Comparison of ENCODE assay signal across 15 cellular contexts in genomic region chr10:77702166-77702565, GRCh38.
DNase-seq lines count a peak whose midpoint lies in the region; ATAC-seq, FAIRE-seq and TF ChIP-seq lines count a peak whose summit lies in the region.
"Had no signal": no experiment of that assay in that cellular context is flagged by ENCODE, and none has a peak within 500 bp of the region (broad histone marks: within the 10 kb centered on the region; RNA-seq: fewer than 3 reads in every experiment).

No MANE protein-coding gene starts in this region.

- H3K9me3 Mint-ChIP-seq in activated CD4-positive, alpha-beta T cell treated with anti-CD3 and anti-CD28 coated beads for 36 hours (ENCODE audit: low read depth) = no peaks in the 10 kb centered on the region
- H3K9me3 Mint-ChIP-seq: activated naive CD4-positive, alpha-beta T cell treated with anti-CD3 and anti-CD28 coated beads, Interleukin-2, amount 10 ng/mL, durations not matched to agents 7 days and 5 days; endodermal cell had no signal

- H3K4me3 Mint-ChIP-seq in activated CD4-positive, alpha-beta T cell treated with anti-CD3 and anti-CD28 coated beads for 36 hours = no peak overlapping the region
- H3K4me3 Mint-ChIP-seq: activated naive CD4-positive, alpha-beta T cell treated with anti-CD3 and anti-CD28 coated beads, Interleukin-2, amount 10 ng/mL, durations not matched to agents 7 days and 5 days; endodermal cell had no signal

- POLR2A ChIA-PET in activated CD4-positive, alpha-beta T cell treated with anti-CD3 and anti-CD28 coated beads for 36 hours (lab: Charles Lee) = no interaction called here

- no peaks in the 10 kb centered on the region for H3K9me3 ChIP-seq in fibroblast of lung (ENCODE audit: control insufficient read depth, insufficient read depth, low read depth, low read length)
- H3K9me3 ChIP-seq: prostate gland had no signal

- H3K27ac ChIP-seq in fibroblast of lung (ENCODE audit: insufficient read depth, low read length) = no peak overlapping the region
- H3K27ac ChIP-seq: 22Rv1, prostate gland had no signal

- no peak for FAIRE-seq in urothelium cell line (lab: Jason Lieb, UNC)

- DNase-seq in DMS 273 (lab: John Stamatoyannopoulos, UW; ENCODE audit: unreplicated experiment) (peak; percentile 34), DMS 273 treated with DMSO at 0.1 percent for 48 hours (lab: John Stamatoyannopoulos, UW) (no peak), OCI-M1 (lab: John Stamatoyannopoulos, UW) (peak; percentile 42), fibroblast of lung (ENCODE audit: low read depth in 2 of 2) (peak; percentile 90 to 95), urothelium cell line (ENCODE audit: low spot score) (peak; percentile 67), GM19240 (ENCODE audit: insufficient read length, low spot score) (no peak), activated T-cell treated with anti-CD3 and anti-CD28 coated beads for 4 hours (no peak)
- DNase-seq in activated CD4-positive, alpha-beta T cell treated with anti-CD3 and anti-CD28 coated beads for 36 hours = no peak
- DNase-seq: activated naive CD4-positive, alpha-beta T cell treated with anti-CD3 and anti-CD28 coated beads, Interleukin-2, amount 10 ng/mL, durations not matched to agents 7 days and 5 days; endodermal cell; left cardiac atrium; NCI-H1092 treated with DMSO at 0.1 percent for 48 hours; RPMI8226 had no signal

- H3K27ac Mint-ChIP-seq in activated CD4-positive, alpha-beta T cell treated with anti-CD3 and anti-CD28 coated beads for 36 hours = no peak overlapping the region
- H3K27ac Mint-ChIP-seq: activated naive CD4-positive, alpha-beta T cell treated with anti-CD3 and anti-CD28 coated beads, Interleukin-2, amount 10 ng/mL, durations not matched to agents 7 days and 5 days; endodermal cell had no signal

- peaks cover 9% of the 10 kb centered on the region for H3K27me3 Mint-ChIP-seq in activated CD4-positive, alpha-beta T cell treated with anti-CD3 and anti-CD28 coated beads for 36 hours
- H3K27me3 Mint-ChIP-seq: activated naive CD4-positive, alpha-beta T cell treated with anti-CD3 and anti-CD28 coated beads, Interleukin-2, amount 10 ng/mL, durations not matched to agents 7 days and 5 days had no signal

- TF ChIP-seq CTCF in fibroblast of lung (conservative IDR thresholded peaks at IDR 0.05 in 1 of 2, IDR thresholded peaks at IDR 0.05 in 1 of 2; ENCODE audit: low read depth in 1 of 2, low read length in 2 of 2) = no peak

- no peak overlapping the region for H3K4me3 ChIP-seq in fibroblast of lung (replicated peaks in 1 of 4; ENCODE audit: control extremely low read depth in 1 of 4, insufficient read depth in 1 of 4, low read depth in 3 of 4, low read length in 4 of 4)
- H3K4me3 ChIP-seq: prostate gland had no signal

- intact Hi-C loops in activated CD4-positive, alpha-beta T cell treated with anti-CD3 and anti-CD28 coated beads for 36 hours (cut with DNase I, micrococcal nuclease) = no loop called here

- no peaks in the 10 kb centered on the region for H3K36me3 Mint-ChIP-seq in activated CD4-positive, alpha-beta T cell treated with anti-CD3 and anti-CD28 coated beads for 36 hours (ENCODE audit: low read depth)
- H3K36me3 Mint-ChIP-seq: activated naive CD4-positive, alpha-beta T cell treated with anti-CD3 and anti-CD28 coated beads, Interleukin-2, amount 10 ng/mL, durations not matched to agents 7 days and 5 days had no signal

- no peak overlapping the region for H2AFZ ChIP-seq in fibroblast of lung (ENCODE audit: low read length)

- no peaks in the 10 kb centered on the region for H3K4me1 Mint-ChIP-seq in activated CD4-positive, alpha-beta T cell treated with anti-CD3 and anti-CD28 coated beads for 36 hours
- H3K4me1 Mint-ChIP-seq: activated naive CD4-positive, alpha-beta T cell treated with anti-CD3 and anti-CD28 coated beads, Interleukin-2, amount 10 ng/mL, durations not matched to agents 7 days and 5 days; endodermal cell had no signal

- H3K4me1 ChIP-seq in fibroblast of lung (ENCODE audit: control insufficient read depth, extremely low read depth, insufficient read depth, low read length) = no peaks in the 10 kb centered on the region
- H3K4me1 ChIP-seq: prostate gland had no signal

- CTCF ChIA-PET in activated CD4-positive, alpha-beta T cell treated with anti-CD3 and anti-CD28 coated beads for 36 hours (lab: Charles Lee) = interaction anchor here (1.0 kb wide), 1 partner anchor 9 kb away, joined by 5 read pairs; no protein-coding TSS in a partner anchor

- no peak for ATAC-seq in activated CD4-positive, alpha-beta T cell treated with anti-CD3 and anti-CD28 coated beads for 36 hours
- ATAC-seq: left cardiac atrium had no signal

- no peaks in the 10 kb centered on the region for H4K20me1 ChIP-seq in fibroblast of lung (ENCODE audit: control insufficient read depth, extremely low read depth, insufficient read depth, low read length)

- H3K79me2 ChIP-seq in fibroblast of lung (ENCODE audit: control insufficient read depth, insufficient read depth, low read length) = no peaks in the 10 kb centered on the region

- no peaks in the 10 kb centered on the region for H3K27me3 ChIP-seq in fibroblast of lung (ENCODE audit: control insufficient read depth, insufficient read depth, low read length)

- H3K36me3 ChIP-seq in fibroblast of lung (ENCODE audit: control insufficient read depth, insufficient read depth, low read length) = no peaks in the 10 kb centered on the region
- H3K36me3 ChIP-seq: prostate gland had no signal

- no peak overlapping the region for H3K4me2 ChIP-seq in fibroblast of lung (ENCODE audit: extremely low read depth, insufficient read depth, low read length)

- H3K9ac ChIP-seq in fibroblast of lung (ENCODE audit: insufficient read depth, low read length) = no peak overlapping the region

Comparison
In these comparisons a context has a peak if more than half of its experiments do, and no peak if none do; other contexts are left out.
1. DNase-seq: peak in DMS 273 (single experiment), OCI-M1 (single experiment), fibroblast of lung (2 of 2) and urothelium cell line (single experiment); none in DMS 273 treated with DMSO at 0.1 percent for 48 hours (single experiment), GM19240 (single experiment), activated CD4-positive, alpha-beta T cell treated with anti-CD3 and anti-CD28 coated beads for 36 hours (single experiment) and activated T-cell treated with anti-CD3 and anti-CD28 coated beads for 4 hours (single experiment).